19 cellular contexts compared by ENCODE assay signal in the genomic region with DNA sequence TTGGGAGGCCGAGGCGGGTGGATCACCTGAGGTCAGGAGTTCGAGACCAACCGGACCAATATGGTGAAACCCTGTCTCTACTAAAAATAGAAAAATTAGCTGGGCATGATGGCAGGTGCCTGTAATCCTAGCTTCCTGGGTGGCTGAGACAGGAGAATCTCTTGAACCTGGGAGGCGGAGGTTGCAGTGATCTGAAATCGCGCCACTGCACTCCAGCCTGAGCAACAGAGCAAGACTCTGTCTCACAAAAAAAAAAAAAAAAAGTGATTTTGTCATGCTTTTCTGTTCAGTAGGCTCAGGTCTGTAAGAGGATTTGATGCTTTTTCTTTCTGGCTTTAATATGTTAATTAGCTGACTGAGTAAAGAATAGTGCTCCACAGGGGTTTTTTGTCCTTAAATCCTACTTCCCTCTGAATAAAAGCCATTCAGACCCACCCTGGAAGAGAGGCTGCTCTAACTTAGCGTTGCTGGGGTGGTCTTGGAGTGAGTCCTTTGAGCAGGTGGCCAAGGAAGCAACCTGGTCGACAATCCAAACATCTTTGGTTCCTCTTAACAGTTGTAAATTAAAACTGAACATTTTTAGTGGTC. TPM values are rescaled to one million over a fixed set of nuclear protein-coding genes. Genes with fewer than 3 reads are reported as not detected.
DNase-seq lines count a peak whose midpoint lies in the region; ATAC-seq and TF ChIP-seq lines count a peak whose summit lies in the region.
"Had no signal": no experiment of that assay in that cellular context is flagged by ENCODE, and none has a peak within 500 bp of the region (broad histone marks: within the 10 kb centered on the region; RNA-seq: fewer than 3 reads in every experiment).

No MANE protein-coding gene starts in this region.

- H3K27ac ChIP-seq in A673 (ENCODE audit: low read depth, low read length, poor library complexity, severe bottlenecking) = no peak overlapping the region
- no peak overlapping the region for H3K27ac ChIP-seq in neuronal stem cell (replicated peaks; ENCODE audit: low read length)
- H3K27ac ChIP-seq: C4-2B had no signal

- POLR2A ChIA-PET in A673 (lab: Charles Lee; ENCODE audit: low non-redundant PET) = no interaction called here
- POLR2A ChIA-PET in activated CD4-positive, alpha-beta memory T cell treated with anti-CD3 and anti-CD28 coated beads for 36 hours (lab: Charles Lee) = no interaction called here

- WGBS in neuronal stem cell (ENCODE audit: extremely low coverage in 2 of 2, insufficient read length in 2 of 2, insufficient replicate concordance in 1 of 2), 2 donors = no CpG with 5 or more reads among the region's 9 CpGs

- H2BK15ac ChIP-seq in neuronal stem cell (ENCODE audit: low read length) = no peak overlapping the region

- no peaks in the 10 kb centered on the region for H3K27me3 Mint-ChIP-seq in activated CD8-positive, alpha-beta memory T cell treated with anti-CD3 and anti-CD28 coated beads, Interleukin-2, amount 10 ng/mL, durations not matched to agents 7 days and 5 days
- no peaks in the 10 kb centered on the region for H3K27me3 Mint-ChIP-seq in activated CD4-positive, alpha-beta memory T cell treated with anti-CD3 and anti-CD28 coated beads for 36 hours

- no TSS peak for BruUV-seq in A673 (replicated peaks; lab: Mats Ljungman, UMichigan)

- H3K4me3 Mint-ChIP-seq in activated CD8-positive, alpha-beta memory T cell treated with anti-CD3 and anti-CD28 coated beads, Interleukin-2, amount 10 ng/mL, durations not matched to agents 7 days and 5 days = no peak overlapping the region
- H3K4me3 Mint-ChIP-seq in activated CD4-positive, alpha-beta memory T cell treated with anti-CD3 and anti-CD28 coated beads for 36 hours = no peak overlapping the region

- H3K23ac ChIP-seq in neuronal stem cell (ENCODE audit: low read depth, low read length, poor library complexity) = no peak overlapping the region

- no peaks in the 10 kb centered on the region for H3K9me3 ChIP-seq in A673 (ENCODE audit: low read depth, low read length, poor library complexity, severe bottlenecking)
- no peaks in the 10 kb centered on the region for H3K9me3 ChIP-seq in neuronal stem cell (replicated peaks in 1 of 2; ENCODE audit: control insufficient read depth in 2 of 2, insufficient read depth in 1 of 2, low read depth in 1 of 2, low read length in 2 of 2)
- H3K9me3 ChIP-seq: SK-N-SH had no signal

- TF ChIP-seq CTCF in A673 (conservative IDR thresholded peaks at IDR 0.05; ENCODE audit: low read depth, low read length) = no peak
- TF ChIP-seq CTCF in foreskin fibroblast (IDR thresholded peaks at IDR 0.05; ENCODE audit: low read depth, low read length) = no peak

- H3K4me1 ChIP-seq in A673 (ENCODE audit: insufficient read depth, low read length, poor library complexity, severe bottlenecking) (no peaks in the 10 kb centered on the region), neuronal stem cell (ENCODE audit: control insufficient read depth in 2 of 2, insufficient read depth in 1 of 2, low read depth in 1 of 2, low read length in 2 of 2) (peaks cover 3 to 4% of the 10 kb centered on the region in 2 donors)

- H3K36me3 ChIP-seq in A673 (ENCODE audit: insufficient read depth, low read length, poor library complexity, severe bottlenecking) = peaks cover 49% of the 10 kb centered on the region
- peaks cover 16 to 92% of the 10 kb centered on the region in 2 donors for H3K36me3 ChIP-seq in neuronal stem cell (replicated peaks in 1 of 2; ENCODE audit: control insufficient read depth in 2 of 2, insufficient read depth in 2 of 2, low read length in 2 of 2)

- H3K9me3 Mint-ChIP-seq in activated CD8-positive, alpha-beta memory T cell treated with anti-CD3 and anti-CD28 coated beads, Interleukin-2, amount 10 ng/mL, durations not matched to agents 7 days and 5 days (ENCODE audit: low read depth) = no peaks in the 10 kb centered on the region
- H3K9me3 Mint-ChIP-seq in activated CD4-positive, alpha-beta memory T cell treated with anti-CD3 and anti-CD28 coated beads for 36 hours = no peaks in the 10 kb centered on the region

- ATAC-seq in activated CD8-positive, alpha-beta memory T cell treated with anti-CD3 and anti-CD28 coated beads, Interleukin-2, amount 10 ng/mL, durations not matched to agents 7 days and 5 days = no peak
- ATAC-seq: HCT116 had no signal

- no peak overlapping the region for H4K91ac ChIP-seq in neuronal stem cell (ENCODE audit: low read depth, low read length, poor library complexity)

- H2BK120ac ChIP-seq in neuronal stem cell (ENCODE audit: low read depth, low read length) = no peak overlapping the region

- no peak overlapping the region for H2BK5ac ChIP-seq in neuronal stem cell (ENCODE audit: low read length)

- no peaks in the 10 kb centered on the region for H3K79me1 ChIP-seq in neuronal stem cell (ENCODE audit: low read depth, low read length)

- no peak overlapping the region for H3K14ac ChIP-seq in neuronal stem cell (ENCODE audit: low read length)

- no peak overlapping the region for H2AK5ac ChIP-seq in neuronal stem cell (ENCODE audit: low read depth, low read length)

- no peak overlapping the region for H3K27ac Mint-ChIP-seq in activated CD8-positive, alpha-beta memory T cell treated with anti-CD3 and anti-CD28 coated beads, Interleukin-2, amount 10 ng/mL, durations not matched to agents 7 days and 5 days
- H3K27ac Mint-ChIP-seq in activated CD4-positive, alpha-beta memory T cell treated with anti-CD3 and anti-CD28 coated beads for 36 hours = no peak overlapping the region

- no peak overlapping the region for H3K4me2 ChIP-seq in neuronal stem cell (ENCODE audit: insufficient read depth, low read length, poor library complexity, severe bottlenecking)
- H3K4me2 ChIP-seq: SK-N-SH had no signal

- H3K27me3 ChIP-seq in A673 (replicated peaks; ENCODE audit: insufficient read depth, low read depth, low read length, poor library complexity) = no peaks in the 10 kb centered on the region
- no peaks in the 10 kb centered on the region for H3K27me3 ChIP-seq in neuronal stem cell (ENCODE audit: control insufficient read depth in 3 of 3, insufficient read depth in 3 of 3, low read depth in 1 of 3, low read length in 3 of 3)

- H3K9ac ChIP-seq in neuronal stem cell (ENCODE audit: low read depth, low read length, poor library complexity) = no peak overlapping the region
- H3K9ac ChIP-seq: SK-N-SH had no signal

- DNase-seq in A673 (ENCODE audit: low spot score) (peak; percentile 67), NCI-H146 treated with DMSO at 0.1 percent for 48 hours (lab: John Stamatoyannopoulos, UW; ENCODE audit: unreplicated experiment) (peak; percentile 45), iPS DF 19.7 (ENCODE audit: low read depth, low spot score) (peak; percentile 91), neuronal stem cell (ENCODE audit: low spot score) (peak; percentile 87), cardiac septum (ENCODE audit: low spot score) (no peak), foreskin fibroblast (no peak)
- DNase-seq in activated CD8-positive, alpha-beta memory T cell treated with anti-CD3 and anti-CD28 coated beads, Interleukin-2, amount 10 ng/mL, durations not matched to agents 7 days and 5 days = no peak
- DNase-seq in activated CD4-positive, alpha-beta memory T cell treated with anti-CD3 and anti-CD28 coated beads for 36 hours = no peak
- DNase-seq: DMS 273 treated with DMSO at 0.1 percent for 48 hours, GF-D8, KBM-7, NCI-H1417 treated with DMSO at 0.1 percent for 48 hours, NCI-H2081 treated with DMSO at 0.1 percent for 48 hours, NCI-H2227 treated with DMSO at 0.1 percent for 48 hours, NCI-H524, Right ventricle myocardium superior, SK-N-SH had no signal

- H4K8ac ChIP-seq in neuronal stem cell (ENCODE audit: low read depth, low read length) = no peak overlapping the region

- CTCF ChIA-PET in A673 (lab: Charles Lee) = no interaction called here
- CTCF ChIA-PET in activated CD8-positive, alpha-beta memory T cell treated with anti-CD3 and anti-CD28 coated beads, Interleukin-2, amount 10 ng/mL, durations not matched to agents 7 days and 5 days (lab: Charles Lee) = no interaction called here
- CTCF ChIA-PET in activated CD4-positive, alpha-beta memory T cell treated with anti-CD3 and anti-CD28 coated beads for 36 hours (lab: Charles Lee) = no interaction called here

- H3K18ac ChIP-seq in neuronal stem cell (ENCODE audit: low read length) = no peak overlapping the region

- peaks cover 53% of the 10 kb centered on the region for H3K36me3 Mint-ChIP-seq in activated CD8-positive, alpha-beta memory T cell treated with anti-CD3 and anti-CD28 coated beads, Interleukin-2, amount 10 ng/mL, durations not matched to agents 7 days and 5 days
- H3K36me3 Mint-ChIP-seq in activated CD4-positive, alpha-beta memory T cell treated with anti-CD3 and anti-CD28 coated beads for 36 hours = peaks cover 44% of the 10 kb centered on the region

- H3K4me1 Mint-ChIP-seq in activated CD8-positive, alpha-beta memory T cell treated with anti-CD3 and anti-CD28 coated beads, Interleukin-2, amount 10 ng/mL, durations not matched to agents 7 days and 5 days = no peaks in the 10 kb centered on the region
- H3K4me1 Mint-ChIP-seq in activated CD4-positive, alpha-beta memory T cell treated with anti-CD3 and anti-CD28 coated beads for 36 hours (ENCODE audit: low read depth) = no peaks in the 10 kb centered on the region

- H3K4me3 ChIP-seq in A673 (ENCODE audit: low read depth, low read length, poor library complexity, severe bottlenecking) = no peak overlapping the region
- no peak overlapping the region for H3K4me3 ChIP-seq in neuronal stem cell (ENCODE audit: low read length in 2 of 2)
- no peak overlapping the region for H3K4me3 ChIP-seq in foreskin fibroblast (ENCODE audit: low read depth in 1 of 2, low read length in 2 of 2)

- no peak overlapping the region for H2BK12ac ChIP-seq in neuronal stem cell (ENCODE audit: low read length)

- intact Hi-C loops in A673 (cut with micrococcal nuclease; ENCODE audit: unreplicated experiment) = no loop called here
- intact Hi-C loops in cardiac septum (cut with DNase I) = no loop called here
- intact Hi-C loops in activated CD4-positive, alpha-beta memory T cell treated with anti-CD3 and anti-CD28 coated beads for 36 hours (cut with micrococcal nuclease) = no loop called here

- H2AFZ ChIP-seq in neuronal stem cell (ENCODE audit: low read length) = no peak overlapping the region

- no peak overlapping the region for H3K4ac ChIP-seq in neuronal stem cell (ENCODE audit: low read length)

RNA-seq across cellular contexts. Expression of a gene that starts 19.0 kb away (rescaled TPM):
- 49.7 and 56.4 TPM in 2 replicates for total RNA-seq in A673 (2021)
- polyA plus RNA-seq in neuronal stem cell (2013, experiment 1 of 2) = 22.4 TPM
- polyA plus RNA-seq in neuronal stem cell (2013, experiment 2 of 2) = 22.8 TPM
- 6.1 TPM for total RNA-seq in cardiac septum
- total RNA-seq in activated CD8-positive, alpha-beta memory T cell treated with anti-CD3 and anti-CD28 coated beads, Interleukin-2, amount 10 ng/mL, durations not matched to agents 7 days and 5 days = 10 to 100 TPM; 31.4 to 37.5 TPM
- total RNA-seq in activated CD4-positive, alpha-beta memory T cell treated with anti-CD3 and anti-CD28 coated beads for 36 hours = 10 to 100 TPM; 46.8 to 50.7 TPM

RNA-seq across cellular contexts. Expression of a gene that starts 19.1 kb away (rescaled TPM):
- 38.6 and 41.6 TPM in 2 replicates for total RNA-seq in A673 (2021)
- 19.5 TPM for polyA plus RNA-seq in neuronal stem cell (2013, experiment 1 of 2)
- 20.3 TPM for polyA plus RNA-seq in neuronal stem cell (2013, experiment 2 of 2)
- total RNA-seq in cardiac septum = 13.5 TPM
- 10 to 100 TPM; 12.5 to 18.9 TPM for total RNA-seq in activated CD8-positive, alpha-beta memory T cell treated with anti-CD3 and anti-CD28 coated beads, Interleukin-2, amount 10 ng/mL, durations not matched to agents 7 days and 5 days
- total RNA-seq in activated CD4-positive, alpha-beta memory T cell treated with anti-CD3 and anti-CD28 coated beads for 36 hours = 10 to 100 TPM; 24.9 to 27.1 TPM

RNA-seq across cellular contexts. Expression of a gene that starts 36.5 kb away (rescaled TPM):
- total RNA-seq in A673 (2021) (43.4 and 51.5 TPM in 2 replicates), cardiac septum (79.2 TPM)
- polyA plus RNA-seq in neuronal stem cell (2013, experiment 1 of 2) = 36.5 TPM
- polyA plus RNA-seq in neuronal stem cell (2013, experiment 2 of 2) = 32.9 TPM
- 10 to 100 TPM; 24.8 to 32.6 TPM for total RNA-seq in activated CD8-positive, alpha-beta memory T cell treated with anti-CD3 and anti-CD28 coated beads, Interleukin-2, amount 10 ng/mL, durations not matched to agents 7 days and 5 days
- 10 to 100 TPM; 36.5 to 38.4 TPM for total RNA-seq in activated CD4-positive, alpha-beta memory T cell treated with anti-CD3 and anti-CD28 coated beads for 36 hours

RNA-seq across cellular contexts. Expression of a gene that starts 58.1 kb away (rescaled TPM):
- total RNA-seq in A673 (2021) (0.45 and 0.55 TPM in 2 replicates), cardiac septum (3.0 TPM)
- 0.47 TPM for polyA plus RNA-seq in neuronal stem cell (2013, experiment 1 of 2)
- polyA plus RNA-seq in neuronal stem cell (2013, experiment 2 of 2) = 0.35 TPM
- not detected for total RNA-seq in activated CD8-positive, alpha-beta memory T cell treated with anti-CD3 and anti-CD28 coated beads, Interleukin-2, amount 10 ng/mL, durations not matched to agents 7 days and 5 days
- total RNA-seq in activated CD4-positive, alpha-beta memory T cell treated with anti-CD3 and anti-CD28 coated beads for 36 hours = under 1 TPM in 1 of 2 experiments, not detected in 1; 0.21 TPM

Comparison
In these comparisons a context has a peak if more than half of its experiments do, and no peak if none do; other contexts are left out.
1. DNase-seq: peak in A673 (single experiment), NCI-H146 treated with DMSO at 0.1 percent for 48 hours (single experiment), iPS DF 19.7 (single experiment) and neuronal stem cell (single experiment); none in cardiac septum (single experiment), activated CD8-positive, alpha-beta memory T cell treated with anti-CD3 and anti-CD28 coated beads, Interleukin-2, amount 10 ng/mL, durations not matched to agents 7 days and 5 days (single experiment), foreskin fibroblast (0 of 2) and activated CD4-positive, alpha-beta memory T cell treated with anti-CD3 and anti-CD28 coated beads for 36 hours (single experiment).